8 cellular contexts compared by ENCODE assay signal in the genomic region with DNA sequence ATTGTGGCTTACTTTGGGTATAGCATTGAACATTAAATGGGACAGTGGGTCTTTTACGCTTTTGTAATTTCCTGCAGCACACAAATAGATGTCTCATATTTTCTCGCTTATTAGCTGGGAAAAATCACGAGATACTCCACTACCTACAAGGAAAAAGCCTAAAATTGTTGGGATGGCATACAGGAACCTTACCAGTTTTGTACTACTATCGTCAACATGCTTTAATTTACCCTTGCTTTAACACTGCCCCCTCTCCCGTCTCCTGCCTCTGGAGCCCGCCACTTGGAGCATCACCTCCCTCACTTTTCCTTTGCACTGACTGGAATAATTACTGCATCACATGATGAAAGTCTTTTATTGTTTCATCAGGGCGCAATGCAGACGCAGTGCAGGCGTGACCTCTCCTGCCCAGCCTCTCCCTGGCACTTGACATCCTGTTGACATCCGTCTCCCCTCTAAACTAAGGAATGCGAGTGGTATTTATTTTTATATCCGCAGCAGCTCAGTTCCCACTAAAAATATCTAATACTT. TPM values are rescaled to one million over a fixed set of nuclear protein-coding genes. Genes with fewer than 3 reads are reported as not detected.
A peak's percentile ranks its signal among the peaks of the same experiment; 100 is the strongest.
DNase-seq lines count a peak whose midpoint lies in the region; ATAC-seq and TF ChIP-seq lines count a peak whose summit lies in the region.

No MANE protein-coding gene starts in this region.

- H3K9ac ChIP-seq in stomach smooth muscle (ENCODE audit: low read length in 2 of 2): peak overlapping the region; percentile 94

- TF ChIP-seq POLR2A in GM18505 (IDR thresholded peaks at IDR 0.05; ENCODE audit: borderline replicate concordance, extremely low read depth, insufficient read depth, insufficient read length): peak; percentile 42

- peak overlapping the region; percentile 99 for H3K27ac ChIP-seq in stomach smooth muscle (ENCODE audit: low read length)

- no peaks in the 10 kb centered on the region for H3K27me3 ChIP-seq in stomach smooth muscle (ENCODE audit: control insufficient read depth in 1 of 2, insufficient read depth in 2 of 2, low read length in 2 of 2)

- peaks cover 6 to 8% of the 10 kb centered on the region in 2 donors for H3K36me3 ChIP-seq in stomach smooth muscle (ENCODE audit: control insufficient read depth in 2 of 2, insufficient read depth in 2 of 2, low read length in 2 of 2)

- H3K9me3 Mint-ChIP-seq in activated CD8-positive, alpha-beta memory T cell treated with anti-CD3 and anti-CD28 coated beads, Interleukin-2, amount 10 ng/mL, durations not matched to agents 7 days and 5 days (ENCODE audit: low read depth): no peaks in the 10 kb centered on the region

- H3K36me3 Mint-ChIP-seq in activated CD8-positive, alpha-beta memory T cell treated with anti-CD3 and anti-CD28 coated beads, Interleukin-2, amount 10 ng/mL, durations not matched to agents 7 days and 5 days: peaks cover 28% of the 10 kb centered on the region

- H3K4me3 Mint-ChIP-seq in activated CD8-positive, alpha-beta memory T cell treated with anti-CD3 and anti-CD28 coated beads, Interleukin-2, amount 10 ng/mL, durations not matched to agents 7 days and 5 days: peak overlapping the region; percentile 96

- H3K4me1 ChIP-seq in stomach smooth muscle (ENCODE audit: control insufficient read depth, insufficient read depth, low read length): peaks cover 9% of the 10 kb centered on the region

- CTCF ChIA-PET in activated CD8-positive, alpha-beta memory T cell treated with anti-CD3 and anti-CD28 coated beads, Interleukin-2, amount 10 ng/mL, durations not matched to agents 7 days and 5 days (lab: Charles Lee): interaction anchor here (0.8 to 1.5 kb wide), 2 partner anchors 80 to 85 kb away, joined by 3 read pairs; partner anchors contain the start of gene NUP160

- no peak for ATAC-seq in GM18505 (IDR thresholded peaks at IDR 0.05; ENCODE audit: unreplicated experiment)
- no peak for ATAC-seq in activated CD8-positive, alpha-beta memory T cell treated with anti-CD3 and anti-CD28 coated beads, Interleukin-2, amount 10 ng/mL, durations not matched to agents 7 days and 5 days
- ATAC-seq in esophagus mucosa: peak; percentile 66
- ATAC-seq in GM19023 (IDR thresholded peaks at IDR 0.05; ENCODE audit: unreplicated experiment): no peak

- H3K27ac Mint-ChIP-seq in activated CD8-positive, alpha-beta memory T cell treated with anti-CD3 and anti-CD28 coated beads, Interleukin-2, amount 10 ng/mL, durations not matched to agents 7 days and 5 days: peak overlapping the region; percentile 99

- peak overlapping the region; percentile 64 to 89 for H3K4me3 ChIP-seq in stomach smooth muscle (ENCODE audit: low read length in 2 of 2)

- peak; percentile 46 for DNase-seq in 8988T
- DNase-seq in NCI-H2196 treated with DMSO at 0.1 percent for 48 hours (lab: John Stamatoyannopoulos, UW; ENCODE audit: unreplicated experiment): peak; percentile 69
- DNase-seq in activated CD8-positive, alpha-beta memory T cell treated with anti-CD3 and anti-CD28 coated beads, Interleukin-2, amount 10 ng/mL, durations not matched to agents 7 days and 5 days: peak; percentile 61
- DNase-seq in middle frontal gyrus (ENCODE audit: extremely low spot score, low spot score): peak; percentile 50

- peaks cover 21% of the 10 kb centered on the region for H3K4me1 Mint-ChIP-seq in activated CD8-positive, alpha-beta memory T cell treated with anti-CD3 and anti-CD28 coated beads, Interleukin-2, amount 10 ng/mL, durations not matched to agents 7 days and 5 days

- H3K9me3 ChIP-seq in stomach smooth muscle (ENCODE audit: control insufficient read depth in 2 of 2, low read length in 2 of 2): no peaks in the 10 kb centered on the region

- H3K27me3 Mint-ChIP-seq in activated CD8-positive, alpha-beta memory T cell treated with anti-CD3 and anti-CD28 coated beads, Interleukin-2, amount 10 ng/mL, durations not matched to agents 7 days and 5 days: no peaks in the 10 kb centered on the region

RNA-seq across cellular contexts. Expression of gene FNBP4, which starts 1.0 kb away (rescaled TPM):
- total RNA-seq in activated CD8-positive, alpha-beta memory T cell treated with anti-CD3 and anti-CD28 coated beads, Interleukin-2, amount 10 ng/mL, durations not matched to agents 7 days and 5 days: 100 to 1,000 TPM; 142 to 182 TPM
- 49.4 TPM for total RNA-seq in esophagus mucosa

RNA-seq across cellular contexts. Expression of gene AGBL2, which starts 53.0 kb away (rescaled TPM):
- 10 to 100 TPM in 1 of 2 experiments, 1 to 10 TPM in 1; 5.6 to 10.3 TPM for total RNA-seq in activated CD8-positive, alpha-beta memory T cell treated with anti-CD3 and anti-CD28 coated beads, Interleukin-2, amount 10 ng/mL, durations not matched to agents 7 days and 5 days
- 1.1 TPM for total RNA-seq in esophagus mucosa
